Comparison of ENCODE assay signal across 19 cellular contexts in genomic region chr5:68053202-68053601, GRCh38.
"Had no signal": no experiment of that assay in that cellular context is flagged by ENCODE, and none has a peak within 500 bp of the region (broad histone marks: within the 10 kb centered on the region; RNA-seq: fewer than 3 reads in every experiment).

No MANE protein-coding gene starts in this region.

- H3K4me1 ChIP-seq: parathyroid adenoma, sigmoid colon had no signal

- H3K9me3 ChIP-seq: neutrophil, sigmoid colon, tibial artery had no signal

- H3K79me2 ChIP-seq: hepatocyte, parathyroid adenoma had no signal

- DNase-seq: activated CD4-positive, alpha-beta memory T cell treated with anti-CD3 and anti-CD28 coated beads, Interleukin-2, amount 10 ng/mL, durations not matched to agents 7 days and 5 days; activated CD4-positive, alpha-beta T cell treated with anti-CD3 and anti-CD28 coated beads for 48 hours; activated CD4-positive, CD25-positive, alpha-beta regulatory T cell; activated CD8-positive, alpha-beta memory T cell treated with anti-CD3 and anti-CD28 coated beads, Interleukin-2, amount 10 ng/mL, durations not matched to agents 7 days and 5 days; activated naive CD4-positive, alpha-beta T cell; activated naive CD8-positive, alpha-beta T cell treated with anti-CD3 and anti-CD28 coated beads, Interleukin-2, amount 10 ng/mL, durations not matched to agents 7 days and 5 days; amygdala; central memory CD4-positive, alpha-beta T cell; islet precursor cell; sigmoid colon; stimulated activated naive B cell treated with anti-CD40 and anti-IgM and Interleukin-4, amounts not matched to agents 10 μg/mL and 1 μg/mL and 100 μg/mL, for 72 hours; tibial artery had no signal

- H3K27me3 ChIP-seq: hepatocyte, neutrophil, sigmoid colon, tibial artery had no signal

- H2AFZ ChIP-seq: hepatocyte, parathyroid adenoma had no signal

- H3K4me2 ChIP-seq: hepatocyte had no signal

- H3K4me3 ChIP-seq: hepatocyte, lung, sigmoid colon, tibial artery had no signal

- H3K9ac ChIP-seq: parathyroid adenoma had no signal

- ATAC-seq: activated CD8-positive, alpha-beta memory T cell treated with anti-CD3 and anti-CD28 coated beads, Interleukin-2, amount 10 ng/mL, durations not matched to agents 7 days and 5 days; left lobe of liver; natural killer cell treated with Interleukin-12 subunit alpha and Interleukin-12 subunit beta and Interleukin-15 and Interleukin-18, amount 100 ng/mL, for 72 hours; stimulated activated naive B cell treated with anti-CD40 and anti-IgM and Interleukin-4, amounts not matched to agents 10 μg/mL and 1 μg/mL and 100 μg/mL, for 72 hours had no signal

- FAIRE-seq: colon had no signal

- H3K27ac ChIP-seq: hepatocyte, neutrophil, parathyroid adenoma, sigmoid colon, tibial artery had no signal

- H3K36me3 ChIP-seq: neutrophil, sigmoid colon, tibial artery had no signal
